ENCODE assay signal across 8 cellular contexts in genomic region chr5:53481354-53481886, GRCh38. TPM values are rescaled to one million over a fixed set of nuclear protein-coding genes. Genes with fewer than 3 reads are reported as not detected.
DNase-seq lines count a peak whose midpoint lies in the region; ATAC-seq and TF ChIP-seq lines count a peak whose summit lies in the region.

No MANE protein-coding gene starts in this region.

- no peak for TF ChIP-seq POLR2A in prostate gland (IDR thresholded peaks at IDR 0.05)

- peak overlapping the region; percentile 88 for H3K9ac ChIP-seq in fibroblast of lung (ENCODE audit: insufficient read depth, low read length)

- H3K4me1 ChIP-seq in PC-9 (replicated peaks; ENCODE audit: insufficient read depth) (peaks cover 3% of the 10 kb centered on the region), fibroblast of lung (ENCODE audit: control insufficient read depth, extremely low read depth, insufficient read depth, low read length) (peaks cover 8% of the 10 kb centered on the region), prostate gland (replicated peaks) (no peaks in the 10 kb centered on the region)

- H2AFZ ChIP-seq in PC-9 (peak overlapping the region; percentile 96), fibroblast of lung (ENCODE audit: low read length) (no peak overlapping the region)

- H3K27me3 ChIP-seq in PC-9 (ENCODE audit: insufficient read depth, low read depth), result peaks cover 11% of the 10 kb centered on the region; the same call in 1 of the 2 replicates
- no peaks in the 10 kb centered on the region for H3K27me3 ChIP-seq in fibroblast of lung (ENCODE audit: control insufficient read depth, insufficient read depth, low read length)
- H3K27me3 ChIP-seq in prostate gland (replicated peaks; ENCODE audit: insufficient read depth), result no peaks in the 10 kb centered on the region

- H3K4me3 ChIP-seq in PC-9 (peak overlapping the region; percentile 87), fibroblast of lung (replicated peaks in 1 of 4; ENCODE audit: control extremely low read depth in 1 of 4, insufficient read depth in 1 of 4, low read depth in 3 of 4, low read length in 4 of 4) (peak overlapping the region; percentile 74 to 97 (median 82)), prostate gland (peak overlapping the region; percentile 42 to 43)

- no peak for TF ChIP-seq CTCF in PC-9 (conservative IDR thresholded peaks at IDR 0.05)
- TF ChIP-seq CTCF in fibroblast of lung (conservative IDR thresholded peaks at IDR 0.05 in 1 of 2, IDR thresholded peaks at IDR 0.05 in 1 of 2; ENCODE audit: low read depth in 1 of 2, low read length in 2 of 2), result no peak
- no peak for TF ChIP-seq CTCF in prostate gland (IDR thresholded peaks at IDR 0.05)

- H3K79me2 ChIP-seq in PC-9 (ENCODE audit: low read depth) (no peaks in the 10 kb centered on the region), fibroblast of lung (ENCODE audit: control insufficient read depth, insufficient read depth, low read length) (peaks cover 43% of the 10 kb centered on the region)

- no peak overlapping the region for H3K27ac ChIP-seq in PC-9
- peak overlapping the region; percentile 94 for H3K27ac ChIP-seq in fibroblast of lung (ENCODE audit: insufficient read depth, low read length)
- peak overlapping the region; percentile 60 to 63 for H3K27ac ChIP-seq in prostate gland

- POLR2A ChIA-PET in PC-9 (lab: Charles Lee; ENCODE audit: unreplicated experiment), result no interaction called here

- H3K4me2 ChIP-seq in PC-9 (peak overlapping the region; percentile 91), fibroblast of lung (ENCODE audit: extremely low read depth, insufficient read depth, low read length) (peak overlapping the region; percentile 65)

- DNase-seq in GM03348 (ENCODE audit: low spot score), result peak; percentile 48
- no peak for DNase-seq in PC-9
- DNase-seq in fibroblast of lung (ENCODE audit: low read depth in 2 of 2), result peak in 1 of 2 donors; percentile 50
- no peak for DNase-seq in prostate gland (ENCODE audit: low spot score)

- no peaks in the 10 kb centered on the region for H3K9me2 ChIP-seq in PC-9 (ENCODE audit: insufficient read depth)

- no peaks in the 10 kb centered on the region for H3F3A ChIP-seq in PC-9 (ENCODE audit: insufficient read depth, low read depth)

- H3K9me3 ChIP-seq in PC-9 (ENCODE audit: insufficient read depth, low read depth) (no peaks in the 10 kb centered on the region), fibroblast of lung (ENCODE audit: control insufficient read depth, insufficient read depth, low read depth, low read length) (no peaks in the 10 kb centered on the region), prostate gland (no peaks in the 10 kb centered on the region)

- no peaks in the 10 kb centered on the region for H4K20me1 ChIP-seq in PC-9 (ENCODE audit: insufficient read depth)
- H4K20me1 ChIP-seq in fibroblast of lung (ENCODE audit: control insufficient read depth, extremely low read depth, insufficient read depth, low read length), result peaks cover 2% of the 10 kb centered on the region

- CTCF ChIA-PET in PC-9 (lab: Charles Lee), result no interaction called here

- no peak for ATAC-seq in HG02884 (IDR thresholded peaks at IDR 0.05; ENCODE audit: unreplicated experiment)
- ATAC-seq in HG03045 (IDR thresholded peaks at IDR 0.05; ENCODE audit: unreplicated experiment), result no peak
- ATAC-seq in GM18519 (IDR thresholded peaks at IDR 0.05; ENCODE audit: low FRiP score, unreplicated experiment), result no peak
- ATAC-seq in GM21528 (IDR thresholded peaks at IDR 0.05; ENCODE audit: low FRiP score, unreplicated experiment), result no peak

- no TSS peak for BruUV-seq in PC-9 (replicated peaks; lab: Mats Ljungman, UMichigan)

- intact Hi-C loops in PC-9 (cut with micrococcal nuclease; ENCODE audit: unreplicated experiment) (no loop called here), prostate gland (cut with DNase I) (loop anchor here (10.0 kb wide), 1 partner anchor 653 kb away; no protein-coding TSS in a partner anchor)

- WGBS in prostate gland, result 15% methylated on average over 5 of the region's 5 CpGs

- H3K36me3 ChIP-seq in PC-9 (ENCODE audit: low read depth) (no peaks in the 10 kb centered on the region), fibroblast of lung (ENCODE audit: control insufficient read depth, insufficient read depth, low read length) (peaks cover 22% of the 10 kb centered on the region), prostate gland (no peaks in the 10 kb centered on the region)

RNA-seq across cellular contexts. Expression of gene FST, which starts 1.0 kb away (rescaled TPM):
- total RNA-seq in PC-9 (2021) (0.63 and 0.65 TPM in 2 replicates), fibroblast of lung (129 and 759 TPM in 2 replicates), prostate gland (1 to 10 TPM; 6.0 to 8.4 TPM)
- 592 and 1,058 TPM in 2 replicates for polyA plus RNA-seq in fibroblast of lung
- polyA plus RNA-seq in fibroblast of lung (2012), result 430 and 750 TPM in 2 replicates
- polyA minus RNA-seq in fibroblast of lung (ENCODE audit: low replicate concordance), result 208 and 311 TPM in 2 replicates

Comparison
In these comparisons a context has a peak if more than half of its experiments do, and no peak if none do; other contexts are left out.
1. RNA of gene FST, which starts 1.0 kb away (total RNA-seq): 129 to 759 TPM in fibroblast of lung; 6.0 to 8.4 TPM in prostate gland and 0.63 to 0.65 TPM in PC-9; every median in the first group is over 10 times any median in the second.
2. Peak in every context shown above with its lines, with median percentiles within 50 percentile points of each other: H3K4me3 ChIP-seq.